1 cellular context compared by ENCODE assay signal in the genomic region with DNA sequence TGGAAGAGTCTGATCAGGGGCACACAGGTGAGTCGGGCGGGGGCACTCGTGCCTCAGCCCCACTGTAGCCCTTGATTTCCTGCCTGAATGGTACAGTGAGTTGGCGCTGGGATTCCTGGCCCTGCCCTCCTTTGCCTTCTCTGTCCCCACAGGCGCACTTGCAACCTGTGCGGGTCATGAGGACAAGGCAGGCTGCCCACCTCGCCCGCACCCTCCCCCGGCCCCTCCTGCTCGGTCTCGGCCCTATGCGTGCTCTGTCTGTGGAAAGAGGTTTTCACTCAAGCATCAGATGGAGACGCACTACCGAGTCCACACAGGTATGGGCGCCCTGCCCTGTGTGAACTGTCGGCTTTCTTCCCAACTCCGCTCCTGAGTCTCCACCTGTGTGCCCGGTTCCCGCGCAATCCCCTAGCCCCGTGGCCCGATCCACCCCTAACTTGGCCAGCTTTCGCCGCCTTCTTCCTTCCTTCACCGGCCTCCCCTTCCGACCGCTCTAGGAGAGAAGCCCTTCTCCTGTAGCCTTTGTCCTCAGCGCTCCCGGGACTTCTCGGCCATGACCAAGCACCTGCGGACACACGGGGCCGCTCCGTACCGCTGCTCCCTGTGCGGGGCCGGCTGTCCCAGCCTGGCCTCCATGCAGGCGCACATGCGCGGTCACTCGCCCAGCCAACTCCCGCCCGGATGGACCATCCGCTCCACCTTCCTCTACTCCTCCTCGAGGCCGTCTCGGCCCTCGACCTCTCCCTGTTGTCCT.
TF ChIP-seq lines count a peak whose summit lies in the region.

No MANE protein-coding gene starts in this region.

TF ChIP-seq in HepG2, 621 proteins besides CTCF, POLR2A, EP300 and RAD21 (continued from another document and continues in another):
- TF ChIP-seq SATB2 (CRISPR knock-in tag; IDR thresholded peaks at IDR 0.05) (peak; percentile 64; the same call in 1 of the 2 replicates), ELF1 (CRISPR knock-in tag; IDR thresholded peaks at IDR 0.05) (peak; percentile 30; the same call in 1 of the 2 replicates), MYNN (CRISPR knock-in tag; IDR thresholded peaks at IDR 0.05; ENCODE audit: low read depth) (no peak; the same call in 1 of the 2 replicates), ZFP90 (CRISPR knock-in tag; IDR thresholded peaks at IDR 0.05; ENCODE audit: borderline replicate concordance) (0 out of 2 replicates have a peak, but pooled peaks have one; percentile 50), RFX1 (IDR thresholded peaks at IDR 0.05) (no peak), ZNF598 (CRISPR knock-in tag; IDR thresholded peaks at IDR 0.05; ENCODE audit: borderline replicate concordance) (no peak), BHLHE40 (IDR thresholded peaks at IDR 0.05; ENCODE audit: low read length) (no peak), HNF1B (CRISPR knock-in tag; IDR thresholded peaks at IDR 0.05) (0 out of 2 replicates have a peak, but pooled peaks have one; percentile 12), PHF20 (CRISPR knock-in tag; IDR thresholded peaks at IDR 0.05) (no peak), YEATS2 (CRISPR knock-in tag; IDR thresholded peaks at IDR 0.05; ENCODE audit: borderline replicate concordance) (no peak), HHEX (CRISPR knock-in tag; IDR thresholded peaks at IDR 0.05) (no peak), ZNF691 (CRISPR knock-in tag; IDR thresholded peaks at IDR 0.05; ENCODE audit: borderline replicate concordance, low read depth) (no peak), MTF1 (CRISPR knock-in tag; IDR thresholded peaks at IDR 0.05) (no peak), ZC3H13 (CRISPR knock-in tag; IDR thresholded peaks at IDR 0.05) (peak; percentile 95; the same call in 1 of the 2 replicates), ZFP1 (CRISPR knock-in tag; IDR thresholded peaks at IDR 0.05) (no peak), ZNF253 (CRISPR knock-in tag; IDR thresholded peaks at IDR 0.05; ENCODE audit: borderline replicate concordance) (no peak), RXRA (CRISPR knock-in tag; IDR thresholded peaks at IDR 0.05) (no peak), ZIK1 (CRISPR knock-in tag; IDR thresholded peaks at IDR 0.05; ENCODE audit: borderline replicate concordance, low read depth) (0 out of 2 replicates have a peak, but pooled peaks have one; percentile 69), NONO (IDR thresholded peaks at IDR 0.05) (no peak), NONO (CRISPR knock-in tag; conservative IDR thresholded peaks at IDR 0.05) (peak; percentile 80), ZNF557 (CRISPR knock-in tag; IDR thresholded peaks at IDR 0.05) (no peak), ZNF383 (CRISPR knock-in tag; IDR thresholded peaks at IDR 0.05; ENCODE audit: borderline replicate concordance) (no peak), NR0B2 (CRISPR knock-in tag; IDR thresholded peaks at IDR 0.05) (peak; percentile 54; the same call in 1 of the 2 replicates), PTBP1 (IDR thresholded peaks at IDR 0.05; ENCODE audit: low read depth, low read length, poor library complexity, severe bottlenecking) (no peak), HNRNPH1 (optimal IDR thresholded peaks at IDR 0.05; ENCODE audit: low read depth, low read length) (no peak), MTF2 (CRISPR knock-in tag; IDR thresholded peaks at IDR 0.05; ENCODE audit: borderline replicate concordance) (no peak), ZNF772 (CRISPR knock-in tag; IDR thresholded peaks at IDR 0.05) (0 out of 2 replicates have a peak, but pooled peaks have one; percentile 30), FOXC1 (CRISPR knock-in tag; IDR thresholded peaks at IDR 0.05; ENCODE audit: borderline replicate concordance) (no peak; the same call in none of the 2 replicates), RCOR2 (CRISPR knock-in tag; IDR thresholded peaks at IDR 0.05) (no peak), RFX3 (CRISPR knock-in tag; IDR thresholded peaks at IDR 0.05) (no peak), KAT8 (CRISPR knock-in tag; IDR thresholded peaks at IDR 0.05) (no peak), RAD51 (IDR thresholded peaks at IDR 0.05; ENCODE audit: borderline replicate concordance) (no peak), ZFP91 (CRISPR knock-in tag; IDR thresholded peaks at IDR 0.05; ENCODE audit: borderline replicate concordance) (no peak), CEBPG (CRISPR knock-in tag; IDR thresholded peaks at IDR 0.05) (no peak; the same call in 1 of the 2 replicates), SSRP1 (CRISPR knock-in tag; IDR thresholded peaks at IDR 0.05) (no peak)
- TF ChIP-seq, protein P1, sequence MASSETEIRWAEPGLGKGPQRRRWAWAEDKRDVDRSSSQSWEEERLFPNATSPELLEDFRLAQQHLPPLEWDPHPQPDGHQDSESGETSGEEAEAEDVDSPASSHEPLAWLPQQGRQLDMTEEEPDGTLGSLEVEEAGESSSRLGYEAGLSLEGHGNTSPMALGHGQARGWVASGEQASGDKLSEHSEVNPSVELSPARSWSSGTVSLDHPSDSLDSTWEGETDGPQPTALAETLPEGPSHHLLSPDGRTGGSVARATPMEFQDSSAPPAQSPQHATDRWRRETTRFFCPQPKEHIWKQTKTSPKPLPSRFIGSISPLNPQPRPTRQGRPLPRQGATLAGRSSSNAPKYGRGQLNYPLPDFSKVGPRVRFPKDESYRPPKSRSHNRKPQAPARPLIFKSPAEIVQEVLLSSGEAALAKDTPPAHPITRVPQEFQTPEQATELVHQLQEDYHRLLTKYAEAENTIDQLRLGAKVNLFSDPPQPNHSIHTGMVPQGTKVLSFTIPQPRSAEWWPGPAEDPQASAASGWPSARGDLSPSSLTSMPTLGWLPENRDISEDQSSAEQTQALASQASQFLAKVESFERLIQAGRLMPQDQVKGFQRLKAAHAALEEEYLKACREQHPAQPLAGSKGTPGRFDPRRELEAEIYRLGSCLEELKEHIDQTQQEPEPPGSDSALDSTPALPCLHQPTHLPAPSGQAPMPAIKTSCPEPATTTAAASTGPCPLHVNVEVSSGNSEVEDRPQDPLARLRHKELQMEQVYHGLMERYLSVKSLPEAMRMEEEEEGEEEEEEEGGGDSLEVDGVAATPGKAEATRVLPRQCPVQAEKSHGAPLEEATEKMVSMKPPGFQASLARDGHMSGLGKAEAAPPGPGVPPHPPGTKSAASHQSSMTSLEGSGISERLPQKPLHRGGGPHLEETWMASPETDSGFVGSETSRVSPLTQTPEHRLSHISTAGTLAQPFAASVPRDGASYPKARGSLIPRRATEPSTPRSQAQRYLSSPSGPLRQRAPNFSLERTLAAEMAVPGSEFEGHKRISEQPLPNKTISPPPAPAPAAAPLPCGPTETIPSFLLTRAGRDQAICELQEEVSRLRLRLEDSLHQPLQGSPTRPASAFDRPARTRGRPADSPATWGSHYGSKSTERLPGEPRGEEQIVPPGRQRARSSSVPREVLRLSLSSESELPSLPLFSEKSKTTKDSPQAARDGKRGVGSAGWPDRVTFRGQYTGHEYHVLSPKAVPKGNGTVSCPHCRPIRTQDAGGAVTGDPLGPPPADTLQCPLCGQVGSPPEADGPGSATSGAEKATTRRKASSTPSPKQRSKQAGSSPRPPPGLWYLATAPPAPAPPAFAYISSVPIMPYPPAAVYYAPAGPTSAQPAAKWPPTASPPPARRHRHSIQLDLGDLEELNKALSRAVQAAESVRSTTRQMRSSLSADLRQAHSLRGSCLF (CRISPR knock-in tag; IDR thresholded peaks at IDR 0.05; ENCODE audit: borderline replicate concordance): no peak
- TF ChIP-seq, protein P2, sequence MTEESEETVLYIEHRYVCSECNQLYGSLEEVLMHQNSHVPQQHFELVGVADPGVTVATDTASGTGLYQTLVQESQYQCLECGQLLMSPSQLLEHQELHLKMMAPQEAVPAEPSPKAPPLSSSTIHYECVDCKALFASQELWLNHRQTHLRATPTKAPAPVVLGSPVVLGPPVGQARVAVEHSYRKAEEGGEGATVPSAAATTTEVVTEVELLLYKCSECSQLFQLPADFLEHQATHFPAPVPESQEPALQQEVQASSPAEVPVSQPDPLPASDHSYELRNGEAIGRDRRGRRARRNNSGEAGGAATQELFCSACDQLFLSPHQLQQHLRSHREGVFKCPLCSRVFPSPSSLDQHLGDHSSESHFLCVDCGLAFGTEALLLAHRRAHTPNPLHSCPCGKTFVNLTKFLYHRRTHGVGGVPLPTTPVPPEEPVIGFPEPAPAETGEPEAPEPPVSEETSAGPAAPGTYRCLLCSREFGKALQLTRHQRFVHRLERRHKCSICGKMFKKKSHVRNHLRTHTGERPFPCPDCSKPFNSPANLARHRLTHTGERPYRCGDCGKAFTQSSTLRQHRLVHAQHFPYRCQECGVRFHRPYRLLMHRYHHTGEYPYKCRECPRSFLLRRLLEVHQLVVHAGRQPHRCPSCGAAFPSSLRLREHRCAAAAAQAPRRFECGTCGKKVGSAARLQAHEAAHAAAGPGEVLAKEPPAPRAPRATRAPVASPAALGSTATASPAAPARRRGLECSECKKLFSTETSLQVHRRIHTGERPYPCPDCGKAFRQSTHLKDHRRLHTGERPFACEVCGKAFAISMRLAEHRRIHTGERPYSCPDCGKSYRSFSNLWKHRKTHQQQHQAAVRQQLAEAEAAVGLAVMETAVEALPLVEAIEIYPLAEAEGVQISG (CRISPR knock-in tag; IDR thresholded peaks at IDR 0.05): no peak; the same call in 1 of the 2 replicates
- TF ChIP-seq, protein P3, sequence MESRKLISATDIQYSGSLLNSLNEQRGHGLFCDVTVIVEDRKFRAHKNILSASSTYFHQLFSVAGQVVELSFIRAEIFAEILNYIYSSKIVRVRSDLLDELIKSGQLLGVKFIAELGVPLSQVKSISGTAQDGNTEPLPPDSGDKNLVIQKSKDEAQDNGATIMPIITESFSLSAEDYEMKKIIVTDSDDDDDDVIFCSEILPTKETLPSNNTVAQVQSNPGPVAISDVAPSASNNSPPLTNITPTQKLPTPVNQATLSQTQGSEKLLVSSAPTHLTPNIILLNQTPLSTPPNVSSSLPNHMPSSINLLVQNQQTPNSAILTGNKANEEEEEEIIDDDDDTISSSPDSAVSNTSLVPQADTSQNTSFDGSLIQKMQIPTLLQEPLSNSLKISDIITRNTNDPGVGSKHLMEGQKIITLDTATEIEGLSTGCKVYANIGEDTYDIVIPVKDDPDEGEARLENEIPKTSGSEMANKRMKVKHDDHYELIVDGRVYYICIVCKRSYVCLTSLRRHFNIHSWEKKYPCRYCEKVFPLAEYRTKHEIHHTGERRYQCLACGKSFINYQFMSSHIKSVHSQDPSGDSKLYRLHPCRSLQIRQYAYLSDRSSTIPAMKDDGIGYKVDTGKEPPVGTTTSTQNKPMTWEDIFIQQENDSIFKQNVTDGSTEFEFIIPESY (CRISPR knock-in tag; IDR thresholded peaks at IDR 0.05): no peak
